In genomic region chr16:65111306-65111705, GRCh38 we compare ENCODE assay signal across 1 cellular context.
TF ChIP-seq lines count a peak whose summit lies in the region.

No MANE protein-coding gene starts in this region.

TF ChIP-seq in IMR-90, 13 proteins besides CTCF, POLR2A, EP300 and RAD21:
- TF ChIP-seq RCOR1 (IDR thresholded peaks at IDR 0.05; ENCODE audit: insufficient replicate concordance, low read length) = no peak
- no peak for TF ChIP-seq ELK1 (IDR thresholded peaks at IDR 0.05; ENCODE audit: borderline replicate concordance, low read depth, low read length)
